In genomic region chr5:102115736-102116135, GRCh38 we compare ENCODE assay signal across 7 cellular contexts.
"Had no signal": no experiment of that assay in that cellular context is flagged by ENCODE, and none has a peak within 500 bp of the region (broad histone marks: within the 10 kb centered on the region; RNA-seq: fewer than 3 reads in every experiment).

No MANE protein-coding gene starts in this region.

- ATAC-seq: HepG2, K562 had no signal

- DNase-seq: IMR-90, KBM-7, KG1 had no signal

- H3K4me2 ChIP-seq: KMS-11 had no signal

- H3K4me3 ChIP-seq: K562 had no signal

- H3K9ac ChIP-seq: KMS-11 had no signal

- H3K27ac ChIP-seq: HL-60, KMS-11 had no signal
